31 cellular contexts compared by ENCODE assay signal in the genomic region with DNA sequence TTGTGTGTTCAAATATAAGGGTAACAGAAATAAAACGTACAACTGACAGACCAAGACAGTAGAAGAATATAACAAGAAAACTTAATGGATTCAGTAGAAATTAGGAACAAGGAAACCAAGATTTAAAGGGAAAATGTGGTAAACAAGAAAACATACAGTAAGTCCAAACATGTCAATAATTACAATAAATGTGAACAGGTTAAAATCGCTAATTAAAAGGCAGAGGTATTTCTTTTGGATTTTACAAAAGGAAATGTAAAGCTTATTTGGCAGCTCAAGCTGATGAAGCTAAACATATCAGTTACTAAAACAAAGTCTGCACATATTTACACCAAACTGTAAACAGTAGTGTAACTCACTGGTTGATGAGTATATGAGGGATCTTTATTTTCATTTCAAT. TPM values are rescaled to one million over a fixed set of nuclear protein-coding genes. Genes with fewer than 3 reads are reported as not detected.
"Had no signal": no experiment of that assay in that cellular context is flagged by ENCODE, and none has a peak within 500 bp of the region (broad histone marks: within the 10 kb centered on the region; RNA-seq: fewer than 3 reads in every experiment).

No MANE protein-coding gene starts in this region.

- H3K4me3 ChIP-seq: stomach, suprapubic skin, testis, thoracic aorta, thyroid gland, tibial artery, tibial nerve, transverse colon, upper lobe of left lung, upper lobe of right lung, uterus, vagina had no signal

- H3K36me3 ChIP-seq: stomach, suprapubic skin, thoracic aorta, thyroid gland, tibial artery, tibial nerve, transverse colon, upper lobe of left lung, upper lobe of right lung, uterus, vagina had no signal

- H3K9me3 ChIP-seq: testis, thoracic aorta, thyroid gland, transverse colon, upper lobe of right lung, uterus, vagina had no signal

- DNase-seq: stimulated activated CD4-positive, alpha-beta T cell treated with anti-CD3 and anti-CD28 coated beads, Interleukin-2, amount 100 ng/mL, for 48 hours; stimulated activated CD4-positive, alpha-beta T cell treated with anti-CD3 and anti-CD28 coated beads, Interleukin-4, amount 100 ng/mL, for 1 hour; stimulated activated CD4-positive, alpha-beta T cell treated with anti-CD3 and anti-CD28 coated beads, Interleukin-4, amount 100 ng/mL, for 24 hours; stimulated activated CD4-positive, alpha-beta T cell treated with anti-CD3 and anti-CD28 coated beads, Interleukin-4, amount 100 ng/mL, for 4 hours; stimulated activated CD8-positive, alpha-beta memory T cell treated with anti-CD3 and anti-CD28 coated beads, Interleukin-4, amount 100 ng/mL, for 48 hours; stimulated activated naive B cell treated with anti-CD40 and anti-IgM and Interleukin-4, amounts not matched to agents 10 μg/mL and 1 μg/mL and 100 μg/mL, for 72 hours; stimulated activated naive CD4-positive, alpha-beta T cell; stimulated activated naive CD4-positive, alpha-beta T cell treated with Interleukin-2 at 50 U/mL for 16 hours; stimulated activated naive CD8-positive, alpha-beta T cell treated with anti-CD3 and anti-CD28 coated beads, Interleukin-15, amount 100 ng/mL, for 72 hours; stimulated activated naive CD8-positive, alpha-beta T cell treated with anti-CD3 and anti-CD28 coated beads, Interleukin-15, Interleukin-2, amounts not matched to agents 100 U/mL and 50 U/mL, for 24 hours; stomach; substantia nigra; testis; thyroid gland; tibial artery; transverse colon; upper lobe of left lung; uterus had no signal

- H3K27me3 ChIP-seq: stomach, testis, thyroid gland, tibial nerve, transverse colon, upper lobe of left lung, upper lobe of right lung, uterus, vagina had no signal

- ATAC-seq: stimulated activated effector memory CD8-positive, alpha-beta T cell treated with anti-CD3 and anti-CD28 coated beads, Interleukin-12 subunit alpha, Interleukin-12 subunit beta, amount 100 ng/mL, for 72 hours; stimulated activated memory B cell treated with anti-CD40 and anti-IgM and Interleukin-4, amounts not matched to agents 10 μg/mL and 1 μg/mL and 100 μg/mL, for 72 hours; stimulated activated naive B cell treated with anti-CD40 and anti-IgM and Interleukin-4, amounts not matched to agents 10 μg/mL and 1 μg/mL and 100 μg/mL, for 72 hours; stimulated activated naive CD8-positive, alpha-beta T cell treated with anti-CD3 and anti-CD28 coated beads, Interleukin-15, amount 100 ng/mL, for 72 hours; stimulated activated naive CD8-positive, alpha-beta T cell treated with anti-CD3 and anti-CD28 coated beads, Interleukin-15, Interleukin-2, amounts not matched to agents 100 U/mL and 50 U/mL, for 24 hours; upper lobe of right lung had no signal

- H3K4me1 ChIP-seq: stomach, suprapubic skin, testis, thyroid gland, tibial artery, tibial nerve, transverse colon, upper lobe of left lung, upper lobe of right lung, uterus, vagina had no signal

- H3K27ac ChIP-seq: stomach, suprapubic skin, testis, thoracic aorta, thyroid gland, tibial artery, tibial nerve, transverse colon, upper lobe of left lung, upper lobe of right lung, uterus, vagina had no signal

- FAIRE-seq: urothelium cell line had no signal

RNA-seq across cellular contexts. Expression of a gene that starts 2.3 kb away (rescaled TPM):
- total RNA-seq: stomach, subcutaneous adipose tissue, suprapubic skin, temporal lobe, testis, thoracic aorta, thyroid gland, transverse colon, upper lobe of left lung, upper lobe of right lung, ureter, urinary bladder, uterus, vagina had no signal
- polyA plus RNA-seq: stomach, thymus, urinary bladder had no signal

RNA-seq across cellular contexts. Expression of a gene that starts 33.0 kb away (rescaled TPM):
- total RNA-seq: stomach, subcutaneous adipose tissue, suprapubic skin, temporal lobe, thoracic aorta, thyroid gland, tibial nerve, transverse colon, upper lobe of left lung, upper lobe of right lung, urinary bladder had no signal
- polyA plus RNA-seq: stomach had no signal
